In the genomic region with DNA sequence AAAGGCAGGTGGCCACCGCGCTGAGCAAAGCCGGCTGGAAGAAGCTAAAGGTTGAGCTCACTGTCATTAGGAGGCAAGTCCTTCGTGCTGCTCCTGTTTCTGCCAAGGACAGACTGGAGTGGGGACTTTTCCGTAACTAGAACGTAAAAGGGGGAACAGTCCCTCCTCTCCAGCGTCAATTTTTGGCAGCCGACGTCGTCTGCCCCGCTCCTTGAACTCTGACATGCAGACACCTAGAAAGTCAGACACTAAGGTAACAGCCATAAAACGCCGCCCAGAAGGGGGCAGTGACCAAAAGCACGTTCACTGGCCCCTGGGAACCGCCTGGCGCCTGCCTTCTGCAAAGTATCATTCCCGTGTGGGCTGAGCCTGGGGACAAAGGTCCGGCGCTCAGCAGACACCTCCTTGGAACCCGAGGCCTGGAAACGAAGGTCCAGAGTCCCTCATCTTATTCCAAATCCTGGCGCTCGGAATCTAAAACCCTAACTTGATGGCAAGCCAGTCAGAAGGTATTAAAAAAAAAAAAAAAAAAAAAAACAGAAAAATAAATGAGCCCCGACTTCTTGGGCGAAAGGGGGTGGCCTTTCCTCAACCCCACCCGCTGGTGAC, we compare ENCODE assay signal across 1 cellular context.
TF ChIP-seq lines count a peak whose summit lies in the region.

No MANE protein-coding gene starts in this region.

TF ChIP-seq in A549, 52 proteins besides CTCF, POLR2A, EP300 and RAD21 (continued from another document):
- TF ChIP-seq BCL3 (IDR thresholded peaks at IDR 0.05) (0 out of 3 replicates have a peak, but pooled peaks have one; percentile 6), KDM1A (IDR thresholded peaks at IDR 0.05; ENCODE audit: low read depth) (no peak), ZSCAN20 (CRISPR knock-in tag; IDR thresholded peaks at IDR 0.05) (no peak), TP53 (CRISPR knock-in tag; IDR thresholded peaks at IDR 0.05) (no peak), RCOR1 (IDR thresholded peaks at IDR 0.05; ENCODE audit: low read depth, low read length) (no peak), SREBF2 (IDR thresholded peaks at IDR 0.05) (no peak), TFCP2L1 (CRISPR knock-in tag; IDR thresholded peaks at IDR 0.05) (no peak), RNF2 (IDR thresholded peaks at IDR 0.05; ENCODE audit: borderline replicate concordance, low read depth) (0 out of 2 replicates have a peak, but pooled peaks have one; percentile 10), MAFK (IDR thresholded peaks at IDR 0.05; ENCODE audit: partially characterized antibody) (no peak), CBX8 (IDR thresholded peaks at IDR 0.05) (no peak), HOXB13 (CRISPR knock-in tag; IDR thresholded peaks at IDR 0.05; ENCODE audit: low read depth) (no peak), FOSL2 (IDR thresholded peaks at IDR 0.05) (no peak), FOSL2 (CRISPR knock-in tag; IDR thresholded peaks at IDR 0.05) (no peak), JUN (IDR thresholded peaks at IDR 0.05) (no peak; a peak in 1 of 5 replicates), HOXB5 (CRISPR knock-in tag; IDR thresholded peaks at IDR 0.05) (no peak), EHF (CRISPR knock-in tag; IDR thresholded peaks at IDR 0.05) (no peak), HEYL (CRISPR knock-in tag; IDR thresholded peaks at IDR 0.05) (no peak), RARB (CRISPR knock-in tag; IDR thresholded peaks at IDR 0.05) (no peak), BHLHE40 (IDR thresholded peaks at IDR 0.05; ENCODE audit: low read depth, low read length) (no peak), SMC3 (IDR thresholded peaks at IDR 0.05) (peak; percentile 57), CEBPB (IDR thresholded peaks at IDR 0.05) (no peak), CHD2 (IDR thresholded peaks at IDR 0.05; ENCODE audit: low read length, partially characterized antibody) (no peak), GATA3 (IDR thresholded peaks at IDR 0.05; ENCODE audit: borderline replicate concordance) (no peak), E2F6 (IDR thresholded peaks at IDR 0.05; ENCODE audit: borderline replicate concordance, low read depth) (peak; percentile 66), CHD4 (IDR thresholded peaks at IDR 0.05; ENCODE audit: borderline replicate concordance) (no peak), NPAS2 (CRISPR knock-in tag; IDR thresholded peaks at IDR 0.05; ENCODE audit: borderline replicate concordance) (no peak), RFX5 (IDR thresholded peaks at IDR 0.05) (no peak)
- TF ChIP-seq, protein P1, sequence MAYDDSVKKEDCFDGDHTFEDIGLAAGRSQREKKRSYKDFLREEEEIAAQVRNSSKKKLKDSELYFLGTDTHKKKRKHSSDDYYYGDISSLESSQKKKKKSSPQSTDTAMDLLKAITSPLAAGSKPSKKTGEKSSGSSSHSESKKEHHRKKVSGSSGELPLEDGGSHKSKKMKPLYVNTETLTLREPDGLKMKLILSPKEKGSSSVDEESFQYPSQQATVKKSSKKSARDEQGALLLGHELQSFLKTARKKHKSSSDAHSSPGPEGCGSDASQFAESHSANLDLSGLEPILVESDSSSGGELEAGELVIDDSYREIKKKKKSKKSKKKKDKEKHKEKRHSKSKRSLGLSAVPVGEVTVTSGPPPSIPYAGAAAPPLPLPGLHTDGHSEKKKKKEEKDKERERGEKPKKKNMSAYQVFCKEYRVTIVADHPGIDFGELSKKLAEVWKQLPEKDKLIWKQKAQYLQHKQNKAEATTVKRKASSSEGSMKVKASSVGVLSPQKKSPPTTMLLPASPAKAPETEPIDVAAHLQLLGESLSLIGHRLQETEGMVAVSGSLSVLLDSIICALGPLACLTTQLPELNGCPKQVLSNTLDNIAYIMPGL (CRISPR knock-in tag; IDR thresholded peaks at IDR 0.05; ENCODE audit: borderline replicate concordance) = no peak
